ENCODE assay signal across 8 cellular contexts in the genomic region with DNA sequence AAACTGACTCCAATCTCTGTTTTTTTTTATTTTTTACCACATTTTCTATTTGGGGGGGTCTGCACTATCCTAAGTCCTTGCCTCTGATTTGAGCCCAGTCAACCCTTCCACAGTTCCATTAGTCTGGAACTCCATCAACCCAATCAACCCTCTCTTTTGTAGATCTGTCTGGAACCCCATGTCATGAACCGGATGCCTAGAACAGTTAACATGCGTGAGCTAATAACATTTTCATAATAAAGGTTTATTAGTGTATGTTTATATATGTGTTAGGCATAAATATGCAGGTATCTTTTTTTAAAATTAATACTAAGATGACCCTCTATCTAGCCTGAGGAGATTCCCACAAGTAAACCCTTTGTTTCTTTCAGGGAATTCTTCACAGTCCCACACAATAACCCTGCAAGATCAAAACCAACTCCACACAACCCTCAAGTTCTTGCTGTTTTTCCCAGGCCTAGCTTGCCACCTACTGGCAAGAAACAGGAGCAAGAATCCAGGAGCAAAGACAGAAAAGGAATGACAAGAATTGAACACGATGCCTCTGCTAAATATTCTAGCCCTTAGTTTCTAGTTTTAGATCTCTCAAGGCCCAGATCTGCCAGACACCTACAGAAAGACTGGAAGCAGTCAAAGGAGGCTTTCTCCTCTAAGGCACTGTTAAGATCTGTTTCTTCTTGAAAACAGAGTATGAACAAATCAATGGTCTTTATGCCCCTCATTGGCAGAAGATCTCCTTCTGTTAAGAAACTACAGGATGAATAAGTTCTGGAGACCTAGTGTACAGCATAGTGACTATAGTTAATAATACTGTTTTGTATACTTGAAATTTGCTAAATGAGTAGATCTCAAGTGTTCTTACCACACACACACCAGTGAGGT.
DNase-seq lines count a peak whose midpoint lies in the region; ATAC-seq, FAIRE-seq and TF ChIP-seq lines count a peak whose summit lies in the region.

No MANE protein-coding gene starts in this region.

- H3K79me2 ChIP-seq in endothelial cell of umbilical vein (ENCODE audit: control insufficient read depth, insufficient read depth, low read length) = no peaks in the 10 kb centered on the region

- H3K9me3 Mint-ChIP-seq in natural killer cell treated with Interleukin-12 subunit alpha and Interleukin-12 subunit beta and Interleukin-15 and Interleukin-18, amount 100 ng/mL, for 72 hours = no peaks in the 10 kb centered on the region

- peak overlapping the region; percentile 75 for H3K4me3 Mint-ChIP-seq in natural killer cell treated with Interleukin-12 subunit alpha and Interleukin-12 subunit beta and Interleukin-15 and Interleukin-18, amount 100 ng/mL, for 72 hours

- H3K27me3 ChIP-seq in Panc1 (ENCODE audit: control insufficient read depth, insufficient read depth, low read length) = no peaks in the 10 kb centered on the region
- H3K27me3 ChIP-seq in endothelial cell of umbilical vein (ENCODE audit: control insufficient read depth in 2 of 2, insufficient read depth in 2 of 2, low read length in 2 of 2) = no peaks in the 10 kb centered on the region

- no peak overlapping the region for H2AFZ ChIP-seq in endothelial cell of umbilical vein (ENCODE audit: low read depth, low read length)

- peak; percentile 23 for DNase-seq in NCI-H2171 treated with DMSO at 0.1 percent for 48 hours (lab: John Stamatoyannopoulos, UW)
- no peak for DNase-seq in NCI-H2171 (lab: John Stamatoyannopoulos, UW)
- DNase-seq in Panc1 (ENCODE audit: low read depth, low spot score) = no peak
- peak; percentile 32 for DNase-seq in endothelial cell of umbilical vein (ENCODE audit: low read depth, low spot score)
- DNase-seq in natural killer cell treated with Interleukin-12 subunit alpha and Interleukin-12 subunit beta and Interleukin-15 and Interleukin-18, amount 100 ng/mL, for 72 hours (ENCODE audit: low spot score) = no peak
- DNase-seq in activated CD8-positive, alpha-beta memory T cell treated with anti-CD3 and anti-CD28 coated beads, Interleukin-2, amount 50 U/mL, for 4 hours = no peak

- TF ChIP-seq CTCF in Panc1 (IDR thresholded peaks at IDR 0.05) = peak; percentile 76
- TF ChIP-seq CTCF in endothelial cell of umbilical vein (IDR thresholded peaks at IDR 0.05; ENCODE audit: extremely low read depth in 1 of 2, insufficient read depth in 1 of 2, low read depth in 1 of 2, low read length in 2 of 2) = peak; percentile 41 to 52

- BruUV-seq in Panc1 (replicated peaks; lab: Mats Ljungman, UMichigan) = no TSS peak
- BruUV-seq in endothelial cell of umbilical vein (replicated peaks; lab: Mats Ljungman, UMichigan) = no TSS peak

- peaks cover 28 to 35% of the 10 kb centered on the region in 2 donors for H3K4me1 Mint-ChIP-seq in natural killer cell treated with Interleukin-12 subunit alpha and Interleukin-12 subunit beta and Interleukin-15 and Interleukin-18, amount 100 ng/mL, for 72 hours (ENCODE audit: low read depth in 2 of 2)

- H3K36me3 Mint-ChIP-seq in natural killer cell treated with Interleukin-12 subunit alpha and Interleukin-12 subunit beta and Interleukin-15 and Interleukin-18, amount 100 ng/mL, for 72 hours = peaks cover 7% of the 10 kb centered on the region

- POLR2A ChIA-PET in Panc1 (lab: Charles Lee) = no interaction called here
- POLR2A ChIA-PET in endothelial cell of umbilical vein (lab: Charles Lee) = no interaction called here

- in situ Hi-C loops in Panc1 (cut with HindIII; ENCODE audit: low pct_unique_long_range_greater_than_20kb, low sequenced_read_pairs) = no loop called here

- H3K27ac ChIP-seq in Panc1 (ENCODE audit: low read length) (no peak overlapping the region), endothelial cell of umbilical vein (ENCODE audit: insufficient read depth, low read depth, low read length) (no peak overlapping the region)

- CTCF ChIA-PET in Panc1 (lab: Charles Lee) = interaction anchor here (0.5 to 1.4 kb wide), 3 partner anchors 85 to 1457 kb away, joined by 3 to 7 read pairs (median 4); no protein-coding TSS in a partner anchor
- CTCF ChIA-PET in endothelial cell of umbilical vein (lab: Charles Lee) = interaction anchor here (0.8 to 3.8 kb wide), 9 partner anchors 9 to 1458 kb away, joined by 3 to 82 read pairs (median 4); no protein-coding TSS in a partner anchor

- peak; percentile 73 for FAIRE-seq in endothelial cell of umbilical vein (lab: Jason Lieb, UNC)

- peak overlapping the region; percentile 70 to 78 for H3K27ac Mint-ChIP-seq in natural killer cell treated with Interleukin-12 subunit alpha and Interleukin-12 subunit beta and Interleukin-15 and Interleukin-18, amount 100 ng/mL, for 72 hours

- dilution Hi-C loops in endothelial cell of umbilical vein (cut with MboI; ENCODE audit: extremely low pct_ligation_motif_present, low sequenced_read_pairs) = no loop called here

- no peaks in the 10 kb centered on the region for H3K36me3 ChIP-seq in Panc1 (ENCODE audit: control insufficient read depth, insufficient read depth, low read length)
- no peaks in the 10 kb centered on the region for H3K36me3 ChIP-seq in endothelial cell of umbilical vein (ENCODE audit: control insufficient read depth in 2 of 2, extremely low read depth in 1 of 2, insufficient read depth in 2 of 2, low read length in 2 of 2)

- no peaks in the 10 kb centered on the region for H3K4me1 ChIP-seq in Panc1 (ENCODE audit: control insufficient read depth, insufficient read depth, low read length)
- H3K4me1 ChIP-seq in endothelial cell of umbilical vein (ENCODE audit: control insufficient read depth, extremely low read depth, insufficient read depth, low read length) = no peaks in the 10 kb centered on the region

- peaks cover 6 to 13% of the 10 kb centered on the region in 2 donors for H3K27me3 Mint-ChIP-seq in natural killer cell treated with Interleukin-12 subunit alpha and Interleukin-12 subunit beta and Interleukin-15 and Interleukin-18, amount 100 ng/mL, for 72 hours

- H3K9me3 ChIP-seq in Panc1 (ENCODE audit: control insufficient read depth, insufficient read depth, low read depth, low read length) (no peaks in the 10 kb centered on the region), endothelial cell of umbilical vein (replicated peaks; ENCODE audit: control insufficient read depth, insufficient read depth, low read length) (no peaks in the 10 kb centered on the region)

- H4K20me1 ChIP-seq in endothelial cell of umbilical vein (replicated peaks; ENCODE audit: control insufficient read depth, extremely low read depth, insufficient read depth, low read length) = no peaks in the 10 kb centered on the region

- intact Hi-C loops in Panc1 (cut with micrococcal nuclease; ENCODE audit: unreplicated experiment) (loop anchor here (1.0 to 10.0 kb wide), 3 partner anchors 615 to 1455 kb away; no protein-coding TSS in a partner anchor), endothelial cell of umbilical vein (cut with micrococcal nuclease) (loop anchor here (1.0 to 2.0 kb wide), 2 partner anchors 1390 to 1457 kb away; no protein-coding TSS in a partner anchor)

- no peaks in the 10 kb centered on the region for H3K9me1 ChIP-seq in endothelial cell of umbilical vein (replicated peaks; ENCODE audit: control insufficient read depth, extremely low read depth, insufficient read depth, low read length)

- ATAC-seq in GM19438 (IDR thresholded peaks at IDR 0.05; ENCODE audit: low read depth, unreplicated experiment) = peak; percentile 38
- ATAC-seq in HG03469 (IDR thresholded peaks at IDR 0.05; ENCODE audit: unreplicated experiment) = peak; percentile 32
- peak; percentile 83 for ATAC-seq in Panc1
- ATAC-seq in natural killer cell treated with Interleukin-12 subunit alpha and Interleukin-12 subunit beta and Interleukin-15 and Interleukin-18, amount 100 ng/mL, for 72 hours = peak in 1 of 2 donors; percentile 33

- no peak overlapping the region for H3K4me3 ChIP-seq in Panc1 (ENCODE audit: low read depth in 2 of 2, low read length in 2 of 2)
- no peak overlapping the region for H3K4me3 ChIP-seq in endothelial cell of umbilical vein (replicated peaks in 1 of 3; ENCODE audit: insufficient read depth in 1 of 3, low read depth in 1 of 3, low read length in 3 of 3)

- no peak overlapping the region for H3K4me2 ChIP-seq in endothelial cell of umbilical vein (ENCODE audit: insufficient read depth, low read length)

- no peak for TF ChIP-seq POLR2A in endothelial cell of umbilical vein (IDR thresholded peaks at IDR 0.05; ENCODE audit: low read depth, low read length)

- H3K9ac ChIP-seq in endothelial cell of umbilical vein (replicated peaks; ENCODE audit: extremely low read depth, insufficient read depth, low read length) = no peak overlapping the region

TF ChIP-seq in endothelial cell of umbilical vein, 7 proteins besides CTCF, POLR2A, EP300 and RAD21:
- TF ChIP-seq POLR2AphosphoS5 (IDR thresholded peaks at IDR 0.05; ENCODE audit: insufficient read depth, low read depth, low read length) (no peak), EZH2 (IDR thresholded peaks at IDR 0.05; ENCODE audit: borderline replicate concordance, low read depth, low read length, severe bottlenecking) (no peak)
- TF ChIP-seq, protein P1, sequence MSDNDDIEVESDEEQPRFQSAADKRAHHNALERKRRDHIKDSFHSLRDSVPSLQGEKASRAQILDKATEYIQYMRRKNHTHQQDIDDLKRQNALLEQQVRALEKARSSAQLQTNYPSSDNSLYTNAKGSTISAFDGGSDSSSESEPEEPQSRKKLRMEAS (IDR thresholded peaks at IDR 0.05; ENCODE audit: insufficient read depth, insufficient read length) = no peak

Comparison
In these comparisons a context has a peak if more than half of its experiments do, and no peak if none do; other contexts are left out.
1. DNase-seq: peak in NCI-H2171 treated with DMSO at 0.1 percent for 48 hours (single experiment) and endothelial cell of umbilical vein (single experiment); none in NCI-H2171 (single experiment), Panc1 (single experiment), natural killer cell treated with Interleukin-12 subunit alpha and Interleukin-12 subunit beta and Interleukin-15 and Interleukin-18, amount 100 ng/mL, for 72 hours (single experiment) and activated CD8-positive, alpha-beta memory T cell treated with anti-CD3 and anti-CD28 coated beads, Interleukin-2, amount 50 U/mL, for 4 hours (single experiment).